Comparison of ENCODE assay signal across 9 cellular contexts in the genomic region with DNA sequence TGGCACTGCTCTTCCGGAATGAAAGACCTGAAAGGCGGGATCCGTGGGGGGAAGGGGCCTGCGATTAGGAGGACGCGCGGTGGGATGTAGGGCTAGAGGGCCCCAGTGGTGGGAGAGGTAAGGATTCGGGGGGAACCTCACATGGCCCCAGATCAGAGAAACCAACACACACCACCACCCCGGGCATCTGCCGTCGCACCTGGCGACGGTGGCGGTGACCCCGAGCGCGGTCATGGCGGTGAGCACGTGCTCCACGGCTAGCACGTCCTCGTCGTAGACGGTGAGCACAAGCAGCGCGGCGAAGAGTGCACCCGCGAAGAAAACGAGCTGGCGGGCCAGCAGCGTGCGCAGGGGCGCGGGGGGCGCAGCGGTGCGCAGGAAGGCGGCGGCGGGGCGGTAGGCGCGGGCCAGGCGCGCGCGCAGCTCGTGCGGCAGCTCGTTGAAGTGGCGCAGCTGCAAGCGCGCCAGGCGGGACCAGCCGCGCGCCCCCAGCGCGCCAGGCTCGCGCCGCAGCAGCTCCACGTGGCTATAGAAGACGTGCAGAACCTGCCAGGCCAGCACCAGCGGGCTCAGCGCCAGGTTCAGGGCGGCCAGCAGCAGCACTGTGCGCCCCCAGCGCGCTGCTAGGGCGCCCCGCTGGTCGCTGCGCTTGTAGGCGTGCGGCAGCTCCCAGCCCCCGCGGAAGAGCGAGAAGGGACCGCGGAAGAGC. TPM values are rescaled to one million over a fixed set of nuclear protein-coding genes. Genes with fewer than 3 reads are reported as not detected.
DNase-seq lines count a peak whose midpoint lies in the region; ATAC-seq, FAIRE-seq and TF ChIP-seq lines count a peak whose summit lies in the region.
"Had no signal": no experiment of that assay in that cellular context is flagged by ENCODE, and none has a peak within 500 bp of the region (broad histone marks: within the 10 kb centered on the region; RNA-seq: fewer than 3 reads in every experiment).

No MANE protein-coding gene starts in this region.

- no peak for TF ChIP-seq POLR2A in breast epithelium (IDR thresholded peaks at IDR 0.05)

- H3K9me3 ChIP-seq in PC-3 (ENCODE audit: low read length) (no peaks in the 10 kb centered on the region), breast epithelium (no peaks in the 10 kb centered on the region), small intestine (ENCODE audit: control insufficient read depth, low read depth) (no peaks in the 10 kb centered on the region)

- CTCF ChIA-PET in PC-3 (lab: Charles Lee) = interaction anchor here (0.6 to 1.5 kb wide), 6 partner anchors 11 to 120 kb away, joined by 3 to 9 read pairs (median 4); no protein-coding TSS in a partner anchor

- no peak overlapping the region for H3K27ac ChIP-seq in PC-3 (ENCODE audit: low read length)
- no peak overlapping the region for H3K27ac ChIP-seq in breast epithelium
- H3K27ac ChIP-seq in small intestine (ENCODE audit: low read depth in 1 of 2, low read length in 1 of 2) = no peak overlapping the region

- intact Hi-C loops in PC-3 (cut with micrococcal nuclease) (loop anchor here (2.0 kb wide), 2 partner anchors 56 to 120 kb away; no protein-coding TSS in a partner anchor), breast epithelium (cut with DNase I; ENCODE audit: low total_unique reads) (loop anchor here (10.0 kb wide), 1 partner anchor 96 kb away; no protein-coding TSS in a partner anchor)

- H3K9ac ChIP-seq in PC-3 (ENCODE audit: low read length) = no peak overlapping the region

- H3K9me3 Mint-ChIP-seq in mesothelial cell of epicardium = no peaks in the 10 kb centered on the region

- 1 to 3% (median 2%) methylated on average over 49 to 82 of the region's 82 CpGs for WGBS in small intestine, 3 donors

- peak overlapping the region; percentile 61 for H2AFZ ChIP-seq in PC-3 (ENCODE audit: low read length)

- H3K9me2 ChIP-seq in PC-3 (replicated peaks; ENCODE audit: low read length) = no peaks in the 10 kb centered on the region

- no TSS peak for BruUV-seq in PC-3 (replicated peaks; lab: Mats Ljungman, UMichigan)

- H3K4me3 ChIP-seq in PC-3 (ENCODE audit: low read length) (peak overlapping the region; percentile 49; the same call in 1 of the 2 replicates), breast epithelium (peak overlapping the region in 2 of 3 donors; percentile 34 to 64), small intestine (ENCODE audit: low read depth in 1 of 2, low read length in 2 of 2) (peak overlapping the region in 1 of 2 donors; percentile 20)

- H3F3A ChIP-seq in PC-3 (ENCODE audit: low read length, unreplicated experiment) = no peaks in the 10 kb centered on the region

- H3K27me3 Mint-ChIP-seq in mesothelial cell of epicardium (ENCODE audit: low read depth) = peaks cover 54% of the 10 kb centered on the region

- H4K20me1 ChIP-seq in PC-3 (ENCODE audit: low read length) = no peaks in the 10 kb centered on the region

- TF ChIP-seq CTCF in PC-3 (conservative IDR thresholded peaks at IDR 0.05; ENCODE audit: low read depth, low read length) = no peak
- TF ChIP-seq CTCF in breast epithelium (IDR thresholded peaks at IDR 0.05) = no peak
- peak; percentile 16 for TF ChIP-seq CTCF in mesothelial cell of epicardium (IDR thresholded peaks at IDR 0.05; ENCODE audit: unreplicated experiment)

- POLR2A ChIA-PET in PC-3 (lab: Charles Lee; ENCODE audit: unreplicated experiment) = interaction anchor here (0.8 kb wide), 1 partner anchor 10 kb away, joined by 3 read pairs; the partner anchor contains the start of gene ABCB8

- no peak for FAIRE-seq in small intestine (lab: Jason Lieb, UNC)

- DNase-seq in PC-3 (no peak), breast epithelium (ENCODE audit: low spot score in 2 of 2) (no peak), mesothelial cell of epicardium (ENCODE audit: low spot score in 2 of 2, unreplicated experiment in 2 of 2) (peak in 1 of 2 experiments; percentile 65), DMS79 treated with DMSO at 0.1 percent for 48 hours (lab: John Stamatoyannopoulos, UW) (no peak), small intestine (no peak), NCI-H1694 treated with DMSO at 0.1 percent for 48 hours (lab: John Stamatoyannopoulos, UW) (no peak)

- H3K27me3 ChIP-seq in PC-3 (ENCODE audit: low read length) (no peaks in the 10 kb centered on the region), breast epithelium (peaks cover 6 to 38% of the 10 kb centered on the region in 2 donors), small intestine (ENCODE audit: control insufficient read depth in 2 of 2, insufficient read depth in 2 of 2, low read length in 2 of 2) (peaks cover 3 to 10% of the 10 kb centered on the region in 2 donors)

- peak overlapping the region; percentile 64 for H3K4me3 Mint-ChIP-seq in mesothelial cell of epicardium

- peaks cover 34% of the 10 kb centered on the region for H3K4me1 Mint-ChIP-seq in mesothelial cell of epicardium

- peak overlapping the region; percentile 79 for H3K4me2 ChIP-seq in PC-3 (ENCODE audit: low read length)

- peaks cover 10% of the 10 kb centered on the region; the same call in 1 of the 2 replicates for H3K4me1 ChIP-seq in PC-3 (ENCODE audit: insufficient read depth, low read length)
- H3K4me1 ChIP-seq in breast epithelium = peaks cover 8 to 10% of the 10 kb centered on the region in 2 donors
- H3K4me1 ChIP-seq in small intestine (ENCODE audit: control insufficient read depth in 2 of 2, insufficient read depth in 1 of 2, low read depth in 1 of 2, low read length in 1 of 2) = peaks cover 0 to 2% of the 10 kb centered on the region in 2 donors

- no peak overlapping the region for H3K27ac Mint-ChIP-seq in mesothelial cell of epicardium

- H3K79me2 ChIP-seq in PC-3 (ENCODE audit: low read length) = no peaks in the 10 kb centered on the region

- ATAC-seq in GM19043 (IDR thresholded peaks at IDR 0.05; ENCODE audit: low read depth, unreplicated experiment) (peak; percentile 18), PC-3 (no peak), GM18858 (IDR thresholded peaks at IDR 0.05; ENCODE audit: unreplicated experiment) (no peak)

- peaks cover 6% of the 10 kb centered on the region for H3K36me3 Mint-ChIP-seq in mesothelial cell of epicardium

- no peaks in the 10 kb centered on the region for H3K36me3 ChIP-seq in PC-3 (ENCODE audit: low read depth, low read length)
- H3K36me3 ChIP-seq in breast epithelium = no peaks in the 10 kb centered on the region
- H3K36me3 ChIP-seq in small intestine (ENCODE audit: control insufficient read depth in 2 of 2, insufficient read depth in 2 of 2, low read length in 2 of 2) = no peaks in the 10 kb centered on the region

RNA-seq across cellular contexts. Expression of gene ATG9B, which starts 5.7 kb away (rescaled TPM):
- total RNA-seq in PC-3 (2014; rRNA removed) (1.2 and 1.3 TPM in 2 replicates), breast epithelium (1 to 10 TPM in 1 of 3 donors, under 1 TPM in 1, not detected in 1; 0.44 to 2.0 TPM), mesothelial cell of epicardium (10.6 to 14.0 TPM (median 11.8 TPM) in 3 replicates)
- 1 to 10 TPM in 1 of 3 donors, under 1 TPM in 2; 0.22 to 1.6 (median 0.52) TPM for polyA plus RNA-seq in small intestine
- total RNA-seq: liver had no signal

RNA-seq across cellular contexts. Expression of gene ABCB8, which starts 9.7 kb away (rescaled TPM):
- 58.4 and 95.7 TPM in 2 replicates for total RNA-seq in PC-3 (2014; rRNA removed)
- 10 to 100 TPM; 14.7 to 19.3 (median 17.6) TPM for total RNA-seq in breast epithelium
- total RNA-seq in mesothelial cell of epicardium = 39.8 to 48.0 TPM (median 40.7 TPM) in 3 replicates
- polyA plus RNA-seq in small intestine = 10 to 100 TPM; 15.4 to 29.9 (median 15.7) TPM

RNA-seq across cellular contexts. Expression of gene NOS3, which starts 27.8 kb away (rescaled TPM):
- 0.66 and 2.5 TPM in 2 replicates for total RNA-seq in PC-3 (2014; rRNA removed)
- total RNA-seq in breast epithelium = 10 to 100 TPM in 1 of 3 donors, 1 to 10 TPM in 2; 3.8 to 35.1 (median 5.1) TPM
- 6.0 to 7.8 TPM (median 6.6 TPM) in 3 replicates for total RNA-seq in mesothelial cell of epicardium
- 10 to 100 TPM in 1 of 3 donors, under 1 TPM in 2; 0.45 to 14.7 (median 0.54) TPM for polyA plus RNA-seq in small intestine

RNA-seq across cellular contexts. Expression of gene ASIC3, which starts 29.8 kb away (rescaled TPM):
- 1.7 and 2.6 TPM in 2 replicates for total RNA-seq in PC-3 (2014; rRNA removed)
- 1 to 10 TPM; 1.3 to 3.3 (median 2.3) TPM for total RNA-seq in breast epithelium
- 6.1 to 7.9 TPM (median 7.2 TPM) in 3 replicates for total RNA-seq in mesothelial cell of epicardium
- 10 to 100 TPM in 1 of 3 donors, 1 to 10 TPM in 2; 2.8 to 10.7 (median 4.3) TPM for polyA plus RNA-seq in small intestine

RNA-seq across cellular contexts. Expression of gene CDK5, which starts 39.1 kb away (rescaled TPM):
- total RNA-seq in PC-3 (2014; rRNA removed) (30.6 and 40.1 TPM in 2 replicates), breast epithelium (1 to 10 TPM; 5.2 to 8.8 (median 8.6) TPM), mesothelial cell of epicardium (17.0 to 17.5 TPM (median 17.4 TPM) in 3 replicates)
- polyA plus RNA-seq in small intestine = 10 to 100 TPM; 10.8 to 19.7 (median 12.9) TPM
